5 cellular contexts compared by ENCODE assay signal in genomic region chr13:71882120-71882519, GRCh38. TPM values are rescaled to one million over a fixed set of nuclear protein-coding genes. Genes with fewer than 3 reads are reported as not detected.
"Had no signal": no experiment of that assay in that cellular context is flagged by ENCODE, and none has a peak within 500 bp of the region (broad histone marks: within the 10 kb centered on the region; RNA-seq: fewer than 3 reads in every experiment).

No MANE protein-coding gene starts in this region.

- H3K4me3 Mint-ChIP-seq: IgD-negative memory B cell had no signal

- H3K36me3 Mint-ChIP-seq: IgD-negative memory B cell had no signal

- H3K27me3 Mint-ChIP-seq: IgD-negative memory B cell had no signal

- H3K4me1 Mint-ChIP-seq: IgD-negative memory B cell had no signal

- H3K27ac Mint-ChIP-seq: IgD-negative memory B cell had no signal

- DNase-seq: IMR-90, KBM-7, KG1 had no signal

RNA-seq across cellular contexts. Expression of gene DACH1, which starts 15.1 kb away (rescaled TPM):
- total RNA-seq: HepG2, IMR-90 had no signal
